ENCODE assay signal across 13 cellular contexts in the genomic region with DNA sequence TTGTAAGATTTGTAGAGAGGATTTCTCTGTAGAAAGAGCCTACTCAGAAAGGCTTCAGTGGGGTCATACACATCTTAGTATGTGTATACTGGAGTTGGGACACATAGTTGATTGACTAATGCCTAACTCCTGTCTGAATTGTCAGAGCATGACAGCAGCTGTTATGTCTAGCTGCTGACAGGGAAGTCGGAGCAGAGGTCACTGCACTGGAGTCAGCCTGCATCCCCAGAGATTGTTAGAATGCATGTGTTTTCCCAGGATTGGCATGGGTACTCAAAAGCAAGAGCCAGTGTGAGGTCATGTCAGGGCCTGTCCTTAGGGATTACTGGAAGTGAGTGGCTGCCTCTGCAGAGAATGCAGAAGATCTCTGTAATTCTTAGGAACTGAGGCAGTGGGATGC.
DNase-seq lines count a peak whose midpoint lies in the region; ATAC-seq, FAIRE-seq and TF ChIP-seq lines count a peak whose summit lies in the region.
"Had no signal": no experiment of that assay in that cellular context is flagged by ENCODE, and none has a peak within 500 bp of the region (broad histone marks: within the 10 kb centered on the region; RNA-seq: fewer than 3 reads in every experiment).

No MANE protein-coding gene starts in this region.

- H3K9me3 Mint-ChIP-seq in osteocyte (ENCODE audit: unreplicated experiment) = no peaks in the 10 kb centered on the region
- no peaks in the 10 kb centered on the region for H3K9me3 Mint-ChIP-seq in activated T-helper 1 cell treated with anti-CD3 and anti-CD28 coated beads, Interleukin-12 subunit alpha, Interleukin-12 subunit beta, Interleukin-2, Interleukin-4 antibody, amounts not matched to agents 30 ng/mL and 10 ng/mL and 1 ng/mL, durations not matched to agents 14 hours and 24 hours and 36 hours
- H3K9me3 Mint-ChIP-seq in naive thymus-derived CD8-positive, alpha-beta T cell = no peaks in the 10 kb centered on the region

- no peak overlapping the region for H3K4me3 Mint-ChIP-seq in osteocyte (ENCODE audit: unreplicated experiment)
- no peak overlapping the region for H3K4me3 Mint-ChIP-seq in activated T-helper 1 cell treated with anti-CD3 and anti-CD28 coated beads, Interleukin-12 subunit alpha, Interleukin-12 subunit beta, Interleukin-2, Interleukin-4 antibody, amounts not matched to agents 30 ng/mL and 10 ng/mL and 1 ng/mL, durations not matched to agents 14 hours and 24 hours and 36 hours
- no peak overlapping the region for H3K4me3 Mint-ChIP-seq in naive thymus-derived CD8-positive, alpha-beta T cell

- DNase-seq in H54 (ENCODE audit: insufficient read length, low spot score) = no peak
- DNase-seq in cardiac fibroblast (ENCODE audit: low read depth in 2 of 2) = peak; percentile 63 to 67
- DNase-seq in hepatic stellate cell (ENCODE audit: low spot score) = peak; percentile 20
- DNase-seq in osteocyte (ENCODE audit: extremely low spot score, unreplicated experiment) = no peak
- DNase-seq in activated T-helper 1 cell treated with anti-CD3 and anti-CD28 coated beads, Interleukin-12 subunit alpha, Interleukin-12 subunit beta, Interleukin-2, Interleukin-4 antibody, amounts not matched to agents 30 ng/mL and 10 ng/mL and 1 ng/mL, durations not matched to agents 14 hours and 24 hours and 36 hours (ENCODE audit: low spot score) = no peak
- DNase-seq in naive thymus-derived CD8-positive, alpha-beta T cell = no peak
- DNase-seq in SIG-M5 treated with dmso at 0.1 percent for 504 hours (lab: John Stamatoyannopoulos, UW; ENCODE audit: unreplicated experiment) = no peak
- DNase-seq in effector CD4-positive, alpha-beta T cell = no peak
- DNase-seq: GF-D8; NCI-H1105 treated with DMSO at 0.1 percent for 48 hours; NCI-H526 treated with DMSO at 0.1 percent for 48 hours; SK-N-SH; stimulated activated CD8-positive, alpha-beta memory T cell treated with anti-CD3 and anti-CD28 coated beads, Interleukin-4, amount 100 ng/mL, for 48 hours had no signal

- H3K36me3 Mint-ChIP-seq in osteocyte (ENCODE audit: unreplicated experiment) = peaks cover 36% of the 10 kb centered on the region
- no peaks in the 10 kb centered on the region for H3K36me3 Mint-ChIP-seq in activated T-helper 1 cell treated with anti-CD3 and anti-CD28 coated beads, Interleukin-12 subunit alpha, Interleukin-12 subunit beta, Interleukin-2, Interleukin-4 antibody, amounts not matched to agents 30 ng/mL and 10 ng/mL and 1 ng/mL, durations not matched to agents 14 hours and 24 hours and 36 hours (ENCODE audit: low read depth)
- peaks cover 0 to 2% (median 0%) of the 10 kb centered on the region in 3 donors for H3K36me3 Mint-ChIP-seq in naive thymus-derived CD8-positive, alpha-beta T cell

- H3K27ac Mint-ChIP-seq in osteocyte (ENCODE audit: unreplicated experiment) = peak overlapping the region; percentile 59
- H3K27ac Mint-ChIP-seq in activated T-helper 1 cell treated with anti-CD3 and anti-CD28 coated beads, Interleukin-12 subunit alpha, Interleukin-12 subunit beta, Interleukin-2, Interleukin-4 antibody, amounts not matched to agents 30 ng/mL and 10 ng/mL and 1 ng/mL, durations not matched to agents 14 hours and 24 hours and 36 hours = no peak overlapping the region
- H3K27ac Mint-ChIP-seq in naive thymus-derived CD8-positive, alpha-beta T cell = no peak overlapping the region

- peaks cover 24% of the 10 kb centered on the region for H3K4me1 Mint-ChIP-seq in osteocyte (ENCODE audit: unreplicated experiment)
- H3K4me1 Mint-ChIP-seq in activated T-helper 1 cell treated with anti-CD3 and anti-CD28 coated beads, Interleukin-12 subunit alpha, Interleukin-12 subunit beta, Interleukin-2, Interleukin-4 antibody, amounts not matched to agents 30 ng/mL and 10 ng/mL and 1 ng/mL, durations not matched to agents 14 hours and 24 hours and 36 hours (ENCODE audit: low read depth) = no peaks in the 10 kb centered on the region
- H3K4me1 Mint-ChIP-seq in naive thymus-derived CD8-positive, alpha-beta T cell = no peaks in the 10 kb centered on the region

- intact Hi-C loops in activated T-helper 1 cell treated with anti-CD3 and anti-CD28 coated beads, Interleukin-12 subunit alpha, Interleukin-12 subunit beta, Interleukin-2, Interleukin-4 antibody, amounts not matched to agents 30 ng/mL and 10 ng/mL and 1 ng/mL, durations not matched to agents 14 hours and 24 hours and 36 hours (cut with micrococcal nuclease) = no loop called here

- H3K4me3 ChIP-seq in cardiac fibroblast (replicated peaks in 1 of 2; ENCODE audit: low read depth in 2 of 2, low read length in 2 of 2) = no peak overlapping the region

- TF ChIP-seq CTCF in cardiac fibroblast (IDR thresholded peaks at IDR 0.05; ENCODE audit: low read depth, low read length) = no peak
- no peak for TF ChIP-seq CTCF in osteocyte (IDR thresholded peaks at IDR 0.05)

- peak; percentile 27 for FAIRE-seq in H54 (lab: Jason Lieb, UNC)

- no peaks in the 10 kb centered on the region for H3K27me3 Mint-ChIP-seq in osteocyte (ENCODE audit: unreplicated experiment)
- H3K27me3 Mint-ChIP-seq in activated T-helper 1 cell treated with anti-CD3 and anti-CD28 coated beads, Interleukin-12 subunit alpha, Interleukin-12 subunit beta, Interleukin-2, Interleukin-4 antibody, amounts not matched to agents 30 ng/mL and 10 ng/mL and 1 ng/mL, durations not matched to agents 14 hours and 24 hours and 36 hours (ENCODE audit: insufficient read depth) = peaks cover 3% of the 10 kb centered on the region
- peaks cover 0 to 6% (median 3%) of the 10 kb centered on the region in 5 donors for H3K27me3 Mint-ChIP-seq in naive thymus-derived CD8-positive, alpha-beta T cell

- ATAC-seq in naive thymus-derived CD8-positive, alpha-beta T cell = no peak

- POLR2A ChIA-PET in naive thymus-derived CD8-positive, alpha-beta T cell (lab: Charles Lee) = no interaction called here

- no peak for TF ChIP-seq POLR2A in H54 (IDR thresholded peaks at IDR 0.05; ENCODE audit: low read depth, low read length)

Comparison
In these comparisons a context has a peak if more than half of its experiments do, and no peak if none do; other contexts are left out.
1. DNase-seq: peak in cardiac fibroblast (2 of 2) and hepatic stellate cell (single experiment); none in H54 (single experiment), osteocyte (single experiment), activated T-helper 1 cell treated with anti-CD3 and anti-CD28 coated beads, Interleukin-12 subunit alpha, Interleukin-12 subunit beta, Interleukin-2, Interleukin-4 antibody, amounts not matched to agents 30 ng/mL and 10 ng/mL and 1 ng/mL, durations not matched to agents 14 hours and 24 hours and 36 hours (single experiment), naive thymus-derived CD8-positive, alpha-beta T cell (0 of 10), SIG-M5 treated with dmso at 0.1 percent for 504 hours (single experiment) and effector CD4-positive, alpha-beta T cell (single experiment).